Comparison of ENCODE assay signal across 25 cellular contexts in the genomic region with DNA sequence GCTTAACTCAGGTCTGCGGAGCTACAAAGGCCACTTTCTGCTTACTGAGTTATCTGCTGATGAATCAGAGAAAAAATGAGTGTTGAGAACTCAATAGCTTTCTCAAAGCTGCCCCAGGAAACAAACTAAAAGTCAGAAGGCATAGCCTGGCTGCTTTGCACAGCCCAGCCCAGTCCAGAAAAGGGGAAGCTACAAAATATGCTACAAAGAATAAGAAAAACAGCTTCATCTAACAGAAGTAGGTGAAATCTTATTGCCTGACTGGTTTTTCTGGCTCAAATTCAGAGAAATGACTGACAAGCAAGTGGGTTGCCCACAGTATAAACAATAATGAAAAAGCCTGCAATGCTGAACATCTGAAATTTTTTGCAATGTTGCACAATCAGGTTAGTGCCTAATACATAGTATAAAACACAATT.
DNase-seq lines count a peak whose midpoint lies in the region; ATAC-seq and TF ChIP-seq lines count a peak whose summit lies in the region.
"Had no signal": no experiment of that assay in that cellular context is flagged by ENCODE, and none has a peak within 500 bp of the region (broad histone marks: within the 10 kb centered on the region; RNA-seq: fewer than 3 reads in every experiment).

No MANE protein-coding gene starts in this region.

- no peaks in the 10 kb centered on the region for H3K27me3 ChIP-seq in brain microvascular endothelial cell (replicated peaks)
- H3K27me3 ChIP-seq in right cardiac atrium (ENCODE audit: control insufficient read depth, insufficient read depth): no peaks in the 10 kb centered on the region
- H3K27me3 ChIP-seq: neutrophil, uterus had no signal

- H3K27ac ChIP-seq in brain microvascular endothelial cell: no peak overlapping the region
- no peak overlapping the region for H3K27ac ChIP-seq in coronary artery
- no peak overlapping the region for H3K27ac ChIP-seq in right cardiac atrium (ENCODE audit: low read length)
- H3K27ac ChIP-seq: A549, neutrophil, psoas muscle, uterus had no signal

- no peaks in the 10 kb centered on the region for H3K4me1 ChIP-seq in right cardiac atrium (ENCODE audit: control insufficient read depth, insufficient read depth, low read length)
- H3K4me1 ChIP-seq: A549, psoas muscle, uterus had no signal

- peak; percentile 23 for DNase-seq in EL
- DNase-seq in NCI-H226: peak; percentile 65
- peak; percentile 73 for DNase-seq in choroid plexus epithelial cell (ENCODE audit: low read depth)
- DNase-seq in kidney glomerular epithelial cell (lab: John Stamatoyannopoulos, UW): peak; percentile 82
- DNase-seq in stimulated activated CD4-positive, alpha-beta T cell treated with anti-CD3 and anti-CD28 coated beads, Interleukin-4, amount 100 ng/mL, for 24 hours: no peak
- no peak for DNase-seq in brain microvascular endothelial cell
- no peak for DNase-seq in coronary artery (ENCODE audit: low spot score)
- DNase-seq in right cardiac atrium: no peak
- DNase-seq: activated CD4-positive, CD25-positive, alpha-beta regulatory T cell treated with anti-CD3 and anti-CD28 coated beads, Interleukin-2, amount 50 U/mL, for 72 hours; activated CD8-positive, alpha-beta T cell treated with anti-CD3 and anti-CD28 coated beads for 36 hours; CD8-positive, alpha-beta memory T cell; DMS153; effector memory CD4-positive, alpha-beta T cell; GF-D8; kidney; NCI-H1105; NCI-H2029; NCI-H748 treated with DMSO at 0.1 percent for 48 hours; psoas muscle; Right ventricle myocardium superior; small intestine; stimulated activated CD4-positive, alpha-beta T cell treated with anti-CD3 and anti-CD28 coated beads, Interleukin-1b, Interleukin-23, amount 100 ng/mL, for 48 hours; uterus had no signal

- H3K36me3 ChIP-seq in brain microvascular endothelial cell (replicated peaks): no peaks in the 10 kb centered on the region
- H3K36me3 ChIP-seq: neutrophil, uterus had no signal

- intact Hi-C loops in right cardiac atrium (cut with DNase I): no loop called here

- no peak for TF ChIP-seq CTCF in choroid plexus epithelial cell (conservative IDR thresholded peaks at IDR 0.05; ENCODE audit: low read depth, low read length)
- TF ChIP-seq CTCF in brain microvascular endothelial cell (IDR thresholded peaks at IDR 0.05; ENCODE audit: low read depth, low read length, missing control alignments): no peak
- no peak for TF ChIP-seq CTCF in coronary artery (IDR thresholded peaks at IDR 0.05)

- H3K4me3 ChIP-seq in choroid plexus epithelial cell (ENCODE audit: low read depth, low read length): no peak overlapping the region
- no peak overlapping the region for H3K4me3 ChIP-seq in brain microvascular endothelial cell (ENCODE audit: low read depth, low read length)
- H3K4me3 ChIP-seq in coronary artery: no peak overlapping the region
- no peak overlapping the region for H3K4me3 ChIP-seq in right cardiac atrium (ENCODE audit: low read length)
- H3K4me3 ChIP-seq: A549, psoas muscle, uterus had no signal

- H3K9me3 ChIP-seq in right cardiac atrium (ENCODE audit: control insufficient read depth, low read length): no peaks in the 10 kb centered on the region
- H3K9me3 ChIP-seq: A549, neutrophil, psoas muscle, uterus had no signal

- in situ Hi-C loops in brain microvascular endothelial cell (cut with HindIII; ENCODE audit: low pct_ligation_motif_present, low sequenced_read_pairs): no loop called here

- WGBS in right cardiac atrium: 76% methylated on average over 1 of the region's 1 CpG

- no peak for ATAC-seq in right cardiac atrium
- ATAC-seq: A549; activated CD8-positive, alpha-beta T cell treated with anti-CD3 and anti-CD28 coated beads for 36 hours; psoas muscle had no signal

Comparison
In these comparisons a context has a peak if more than half of its experiments do, and no peak if none do; other contexts are left out.
1. DNase-seq: peak in EL (single experiment), NCI-H226 (single experiment), choroid plexus epithelial cell (single experiment) and kidney glomerular epithelial cell (single experiment); none in stimulated activated CD4-positive, alpha-beta T cell treated with anti-CD3 and anti-CD28 coated beads, Interleukin-4, amount 100 ng/mL, for 24 hours (single experiment), brain microvascular endothelial cell (single experiment), coronary artery (single experiment) and right cardiac atrium (0 of 3).